ENCODE assay signal across 13 cellular contexts in genomic region chr12:113647048-113647447, GRCh38.
A peak's percentile ranks its signal among the peaks of the same experiment; 100 is the strongest.
DNase-seq lines count a peak whose midpoint lies in the region; ATAC-seq, FAIRE-seq and TF ChIP-seq lines count a peak whose summit lies in the region.
"Had no signal": no experiment of that assay in that cellular context is flagged by ENCODE, and none has a peak within 500 bp of the region (broad histone marks: within the 10 kb centered on the region; RNA-seq: fewer than 3 reads in every experiment).

No MANE protein-coding gene starts in this region.

- TF ChIP-seq CTCF in K562 (IDR thresholded peaks at IDR 0.05 in 2 of 3, conservative IDR thresholded peaks at IDR 0.05 in 1 of 3; ENCODE audit: insufficient read depth in 2 of 3, low read depth in 1 of 3, low read length in 3 of 3) (peak; percentile 47 to 64 (median 59)), retinal pigment epithelial cell (conservative IDR thresholded peaks at IDR 0.05; ENCODE audit: low read depth, low read length) (peak; percentile 17)

- no peak overlapping the region for H3K4me2 ChIP-seq in K562 (ENCODE audit: insufficient read depth, low read length)

- TF ChIP-seq POLR2A in K562 (conservative IDR thresholded peaks at IDR 0.05): no peak

- no peaks in the 10 kb centered on the region for H4K20me1 ChIP-seq in K562 (replicated peaks; ENCODE audit: control insufficient read depth, insufficient read depth, low read length)

- H3K27me3 ChIP-seq in K562 (ENCODE audit: control insufficient read depth in 2 of 2, insufficient read depth in 2 of 2, low read length in 2 of 2): no peaks in the 10 kb centered on the region

- BruUV-seq in K562 (replicated peaks; lab: Mats Ljungman, UMichigan): no TSS peak

- CTCF ChIA-PET in K562 (lab: Yijun Ruan, JAX; ENCODE audit: low intra/inter-chr PET ratio): interaction anchor here (1.3 kb wide), 1 partner anchor 171 kb away, joined by 3 read pairs; no protein-coding TSS in a partner anchor

- intact Hi-C loops in K562 (cut with micrococcal nuclease): loop anchor here (2.0 to 10.0 kb wide), 5 partner anchors 86 to 285 kb away; no protein-coding TSS in a partner anchor

- H3K79me2 ChIP-seq in K562 (ENCODE audit: control insufficient read depth, insufficient read depth, low read length): no peaks in the 10 kb centered on the region

- peaks cover 20 to 29% of the 10 kb centered on the region in 2 experiments for H3K4me1 ChIP-seq in K562 (replicated peaks in 1 of 2; ENCODE audit: control insufficient read depth in 2 of 2, insufficient read depth in 2 of 2, low read length in 2 of 2)
- H3K4me1 ChIP-seq: adrenal gland had no signal

- TF ChIP-seq EP300 in K562 (IDR thresholded peaks at IDR 0.05; ENCODE audit: low read length): no peak

- H3K9me3 Mint-ChIP-seq in activated T-cell treated with anti-CD3 and anti-CD28 coated beads, Interleukin-2, amount 50 U/mL, for 4 hours: no peaks in the 10 kb centered on the region

- H3K9ac ChIP-seq in K562 (ENCODE audit: insufficient read depth in 1 of 2, low read depth in 2 of 2, low read length in 2 of 2): no peak overlapping the region

- H3K4me1 Mint-ChIP-seq in activated T-cell treated with anti-CD3 and anti-CD28 coated beads, Interleukin-2, amount 50 U/mL, for 4 hours (ENCODE audit: low read depth): no peaks in the 10 kb centered on the region
- H3K4me1 Mint-ChIP-seq: CD4-positive, CD25-positive, alpha-beta regulatory T cell had no signal

- peak; percentile 46 to 75 for TF ChIP-seq RAD21 in K562 (CRISPR knock-in tag; conservative IDR thresholded peaks at IDR 0.05 in 1 of 2, IDR thresholded peaks at IDR 0.05 in 1 of 2)

- POLR2A ChIA-PET in K562 (lab: Yijun Ruan, JAX): interaction anchor here (0.7 kb wide), 1 partner anchor 46 kb away, joined by 3 read pairs; no protein-coding TSS in a partner anchor

- FAIRE-seq in K562 (lab: Jason Lieb, UNC): no peak
- FAIRE-seq: endometrium, small intestine had no signal

- H3K27ac ChIP-seq in K562 (ENCODE audit: extremely low read depth, low read depth, low read length): no peak overlapping the region
- H3K27ac ChIP-seq: adrenal gland had no signal

- H2AFZ ChIP-seq in K562 (ENCODE audit: low read depth, low read length): no peak overlapping the region

- 32% methylated on average over 4 of the region's 4 CpGs for WGBS in K562 (ENCODE audit: insufficient coverage, low coverage, missing lambda C conversion rate)

- H3K36me3 ChIP-seq in K562 (ENCODE audit: control insufficient read depth, insufficient read depth, low read length): no peaks in the 10 kb centered on the region
- H3K36me3 ChIP-seq: adrenal gland had no signal

- H3K9me1 ChIP-seq in K562 (ENCODE audit: control insufficient read depth, insufficient read depth, low read length): no peaks in the 10 kb centered on the region

- no peaks in the 10 kb centered on the region for H3K36me3 Mint-ChIP-seq in activated T-cell treated with anti-CD3 and anti-CD28 coated beads, Interleukin-2, amount 50 U/mL, for 4 hours (ENCODE audit: insufficient read depth)
- H3K36me3 Mint-ChIP-seq: CD4-positive, CD25-positive, alpha-beta regulatory T cell had no signal

- in situ Hi-C loops in K562 (cut with MboI): loop anchor here (10.0 kb wide), 1 partner anchor 452 kb away; no protein-coding TSS in a partner anchor

- ATAC-seq in activated T-cell treated with anti-CD3 and anti-CD28 coated beads, Interleukin-2, amount 50 U/mL, for 4 hours: no peak
- ATAC-seq in K562: peak; percentile 33; the same call in 1 of the 3 replicates
- ATAC-seq: mucosa of descending colon had no signal

- peak; percentile 18 to 19 for DNase-seq in activated T-cell treated with anti-CD3 and anti-CD28 coated beads, Interleukin-2, amount 50 U/mL, for 48 hours
- no peak for DNase-seq in activated T-cell treated with anti-CD3 and anti-CD28 coated beads, Interleukin-2, amount 50 U/mL, for 4 hours
- peak; percentile 15 for DNase-seq in NAMALWA (ENCODE audit: low spot score)
- peak in 2 of 4 experiments; percentile 28 to 71 for DNase-seq in K562 (ENCODE audit: extremely low read depth in 1 of 4, low spot score in 3 of 4)
- DNase-seq in retinal pigment epithelial cell (ENCODE audit: low read depth): no peak
- DNase-seq in NOMO-1 treated with DMSO at 0.1 percent for 48 hours (lab: John Stamatoyannopoulos, UW; ENCODE audit: unreplicated experiment): no peak
- DNase-seq in SKM-1 (lab: John Stamatoyannopoulos, UW; ENCODE audit: unreplicated experiment): no peak
- DNase-seq in stimulated activated CD4-positive, alpha-beta T cell treated with anti-CD3 and anti-CD28 coated beads, Interleukin-2, amount 100 ng/mL, for 48 hours: no peak
- DNase-seq: CD4-positive, CD25-positive, alpha-beta regulatory T cell; small intestine had no signal

- H3K4me3 Mint-ChIP-seq in activated T-cell treated with anti-CD3 and anti-CD28 coated beads, Interleukin-2, amount 50 U/mL, for 4 hours: no peak overlapping the region
- H3K4me3 Mint-ChIP-seq: CD4-positive, CD25-positive, alpha-beta regulatory T cell had no signal

- H3K9me3 ChIP-seq in K562 (replicated peaks; ENCODE audit: control insufficient read depth, insufficient read depth, low read depth, low read length): no peaks in the 10 kb centered on the region
- H3K9me3 ChIP-seq: adrenal gland, mucosa of descending colon had no signal

- H3K4me3 ChIP-seq in K562 (no peak overlapping the region), retinal pigment epithelial cell (ENCODE audit: low read length) (no peak overlapping the region)
- H3K4me3 ChIP-seq: adrenal gland, mucosa of descending colon had no signal

- peaks cover 53% of the 10 kb centered on the region for H3K27me3 Mint-ChIP-seq in activated T-cell treated with anti-CD3 and anti-CD28 coated beads, Interleukin-2, amount 50 U/mL, for 4 hours (ENCODE audit: low read depth)

TF ChIP-seq in K562, 482 proteins besides CTCF, POLR2A, EP300 and RAD21:
- TF ChIP-seq SMC3 (conservative IDR thresholded peaks at IDR 0.05; ENCODE audit: insufficient read depth, low read depth, low read length): peak; percentile 34; the same call in 1 of the 2 replicates
- 0 out of 2 replicates have a peak, but pooled peaks have one; percentile 28 for TF ChIP-seq ADNP (tag; IDR thresholded peaks at IDR 0.05)
- peak; percentile 84 for TF ChIP-seq CTCFL (IDR thresholded peaks at IDR 0.05; ENCODE audit: borderline replicate concordance, insufficient read depth, low read depth, low read length, poor library complexity, severe bottlenecking)
- no peak for TF ChIP-seq SOX6 (IDR thresholded peaks at IDR 0.05)
- TF ChIP-seq ZNF589 (CRISPR knock-in tag; IDR thresholded peaks at IDR 0.05; ENCODE audit: low read depth): no peak
- TF ChIP-seq ZFP36 (IDR thresholded peaks at IDR 0.05; ENCODE audit: low read depth, low read length, partially characterized antibody): peak; percentile 71
- no peak for TF ChIP-seq ATF6 (CRISPR knock-in tag; IDR thresholded peaks at IDR 0.05)
- TF ChIP-seq SAFB (IDR thresholded peaks at IDR 0.05; ENCODE audit: borderline replicate concordance, low read depth, low read length): no peak
- 0 out of 2 replicates have a peak, but pooled peaks have one; percentile 37 for TF ChIP-seq ARID3A (IDR thresholded peaks at IDR 0.05; ENCODE audit: borderline replicate concordance, low read depth, low read length)

Comparison
In these comparisons a context has a peak if more than half of its experiments do, and no peak if none do; other contexts are left out.
1. DNase-seq: peak in activated T-cell treated with anti-CD3 and anti-CD28 coated beads, Interleukin-2, amount 50 U/mL, for 48 hours (2 of 2) and NAMALWA (single experiment); none in activated T-cell treated with anti-CD3 and anti-CD28 coated beads, Interleukin-2, amount 50 U/mL, for 4 hours (single experiment), retinal pigment epithelial cell (single experiment), NOMO-1 treated with DMSO at 0.1 percent for 48 hours (single experiment), SKM-1 (single experiment) and stimulated activated CD4-positive, alpha-beta T cell treated with anti-CD3 and anti-CD28 coated beads, Interleukin-2, amount 100 ng/mL, for 48 hours (0 of 2).